Comparison of ENCODE assay signal across 1 cellular context in the genomic region with DNA sequence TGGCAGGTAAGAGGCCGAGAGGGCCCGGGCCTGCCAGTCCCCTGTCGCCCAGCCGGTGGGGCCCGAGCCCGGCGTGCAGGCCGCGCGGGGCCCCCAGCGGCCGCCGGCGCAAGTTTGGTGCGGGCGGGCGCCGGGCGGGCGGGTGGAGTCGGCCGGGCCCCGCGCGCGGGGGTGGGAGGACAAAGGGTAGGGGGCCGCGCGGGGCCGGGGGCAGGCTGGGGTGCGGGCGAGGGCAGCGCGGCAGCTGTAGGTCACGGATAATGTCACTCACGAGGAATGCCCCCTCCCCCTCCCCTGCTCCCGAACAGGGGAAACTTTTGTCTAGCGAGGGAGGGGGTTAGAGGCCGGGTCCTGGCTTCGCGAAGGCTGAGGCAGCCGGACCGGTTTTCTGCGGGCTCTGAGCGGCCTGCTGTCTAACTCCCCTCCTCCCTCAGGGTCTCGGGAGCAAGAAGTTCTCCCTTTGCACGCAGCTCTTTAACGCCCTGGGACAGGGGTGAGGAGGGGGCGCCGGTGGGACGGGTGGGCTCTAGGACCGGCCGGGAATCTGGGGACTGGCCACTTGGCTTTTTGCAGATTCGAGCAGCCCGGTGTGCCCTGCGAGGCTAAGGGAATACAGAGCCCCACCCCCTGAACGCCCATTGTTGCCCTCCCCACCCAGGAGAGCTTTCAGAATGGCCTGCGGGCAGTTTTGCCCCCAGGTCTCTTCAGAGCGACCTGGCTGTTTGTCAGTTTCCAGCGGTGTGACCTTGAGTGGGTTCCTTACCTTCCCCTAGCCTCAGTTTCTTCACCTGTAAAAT.
TF ChIP-seq lines count a peak whose summit lies in the region.

No MANE protein-coding gene starts in this region.

TF ChIP-seq in GM23338, 12 proteins besides CTCF, POLR2A, EP300 and RAD21 (continued from another document):
- TF ChIP-seq, protein P1, sequence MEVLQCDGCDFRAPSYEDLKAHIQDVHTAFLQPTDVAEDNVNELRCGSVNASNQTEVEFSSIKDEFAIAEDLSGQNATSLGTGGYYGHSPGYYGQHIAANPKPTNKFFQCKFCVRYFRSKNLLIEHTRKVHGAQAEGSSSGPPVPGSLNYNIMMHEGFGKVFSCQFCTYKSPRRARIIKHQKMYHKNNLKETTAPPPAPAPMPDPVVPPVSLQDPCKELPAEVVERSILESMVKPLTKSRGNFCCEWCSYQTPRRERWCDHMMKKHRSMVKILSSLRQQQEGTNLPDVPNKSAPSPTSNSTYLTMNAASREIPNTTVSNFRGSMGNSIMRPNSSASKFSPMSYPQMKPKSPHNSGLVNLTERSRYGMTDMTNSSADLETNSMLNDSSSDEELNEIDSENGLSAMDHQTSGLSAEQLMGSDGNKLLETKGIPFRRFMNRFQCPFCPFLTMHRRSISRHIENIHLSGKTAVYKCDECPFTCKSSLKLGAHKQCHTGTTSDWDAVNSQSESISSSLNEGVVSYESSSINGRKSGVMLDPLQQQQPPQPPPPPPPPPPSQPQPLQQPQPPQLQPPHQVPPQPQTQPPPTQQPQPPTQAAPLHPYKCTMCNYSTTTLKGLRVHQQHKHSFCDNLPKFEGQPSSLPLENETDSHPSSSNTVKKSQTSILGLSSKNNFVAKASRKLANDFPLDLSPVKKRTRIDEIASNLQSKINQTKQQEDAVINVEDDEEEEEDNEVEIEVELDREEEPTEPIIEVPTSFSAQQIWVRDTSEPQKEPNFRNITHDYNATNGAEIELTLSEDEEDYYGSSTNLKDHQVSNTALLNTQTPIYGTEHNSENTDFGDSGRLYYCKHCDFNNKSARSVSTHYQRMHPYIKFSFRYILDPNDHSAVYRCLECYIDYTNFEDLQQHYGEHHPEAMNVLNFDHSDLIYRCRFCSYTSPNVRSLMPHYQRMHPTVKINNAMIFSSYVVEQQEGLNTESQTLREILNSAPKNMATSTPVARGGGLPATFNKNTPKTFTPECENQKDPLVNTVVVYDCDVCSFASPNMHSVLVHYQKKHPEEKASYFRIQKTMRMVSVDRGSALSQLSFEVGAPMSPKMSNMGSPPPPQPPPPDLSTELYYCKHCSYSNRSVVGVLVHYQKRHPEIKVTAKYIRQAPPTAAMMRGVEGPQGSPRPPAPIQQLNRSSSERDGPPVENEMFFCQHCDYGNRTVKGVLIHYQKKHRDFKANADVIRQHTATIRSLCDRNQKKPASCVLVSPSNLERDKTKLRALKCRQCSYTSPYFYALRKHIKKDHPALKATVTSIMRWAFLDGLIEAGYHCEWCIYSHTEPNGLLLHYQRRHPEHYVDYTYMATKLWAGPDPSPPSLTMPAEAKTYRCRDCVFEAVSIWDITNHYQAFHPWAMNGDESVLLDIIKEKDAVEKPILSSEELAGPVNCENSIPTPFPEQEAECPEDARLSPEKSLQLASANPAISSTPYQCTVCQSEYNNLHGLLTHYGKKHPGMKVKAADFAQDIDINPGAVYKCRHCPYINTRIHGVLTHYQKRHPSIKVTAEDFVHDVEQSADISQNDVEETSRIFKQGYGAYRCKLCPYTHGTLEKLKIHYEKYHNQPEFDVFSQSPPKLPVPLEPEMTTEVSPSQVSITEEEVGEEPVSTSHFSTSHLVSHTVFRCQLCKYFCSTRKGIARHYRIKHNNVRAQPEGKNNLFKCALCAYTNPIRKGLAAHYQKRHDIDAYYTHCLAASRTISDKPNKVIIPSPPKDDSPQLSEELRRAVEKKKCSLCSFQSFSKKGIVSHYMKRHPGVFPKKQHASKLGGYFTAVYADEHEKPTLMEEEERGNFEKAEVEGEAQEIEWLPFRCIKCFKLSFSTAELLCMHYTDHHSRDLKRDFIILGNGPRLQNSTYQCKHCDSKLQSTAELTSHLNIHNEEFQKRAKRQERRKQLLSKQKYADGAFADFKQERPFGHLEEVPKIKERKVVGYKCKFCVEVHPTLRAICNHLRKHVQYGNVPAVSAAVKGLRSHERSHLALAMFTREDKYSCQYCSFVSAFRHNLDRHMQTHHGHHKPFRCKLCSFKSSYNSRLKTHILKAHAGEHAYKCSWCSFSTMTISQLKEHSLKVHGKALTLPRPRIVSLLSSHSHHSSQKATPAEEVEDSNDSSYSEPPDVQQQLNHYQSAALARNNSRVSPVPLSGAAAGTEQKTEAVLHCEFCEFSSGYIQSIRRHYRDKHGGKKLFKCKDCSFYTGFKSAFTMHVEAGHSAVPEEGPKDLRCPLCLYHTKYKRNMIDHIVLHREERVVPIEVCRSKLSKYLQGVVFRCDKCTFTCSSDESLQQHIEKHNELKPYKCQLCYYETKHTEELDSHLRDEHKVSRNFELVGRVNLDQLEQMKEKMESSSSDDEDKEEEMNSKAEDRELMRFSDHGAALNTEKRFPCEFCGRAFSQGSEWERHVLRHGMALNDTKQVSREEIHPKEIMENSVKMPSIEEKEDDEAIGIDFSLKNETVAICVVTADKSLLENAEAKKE (CRISPR knock-in tag; IDR thresholded peaks at IDR 0.05), result no peak
- TF ChIP-seq ZNF331 (CRISPR knock-in tag; IDR thresholded peaks at IDR 0.05; ENCODE audit: low read depth) (no peak), NANOG (IDR thresholded peaks at IDR 0.05; ENCODE audit: borderline replicate concordance) (no peak), ZNF114 (CRISPR knock-in tag; IDR thresholded peaks at IDR 0.05) (no peak), EZH2phosphoT487 (IDR thresholded peaks at IDR 0.05; ENCODE audit: unreplicated experiment) (no peak), CREB1 (CRISPR knock-in tag; IDR thresholded peaks at IDR 0.05; ENCODE audit: low read depth) (no peak), EZH2 (IDR thresholded peaks at IDR 0.05; ENCODE audit: low read depth, unreplicated experiment) (no peak)
- TF ChIP-seq, protein P2, sequence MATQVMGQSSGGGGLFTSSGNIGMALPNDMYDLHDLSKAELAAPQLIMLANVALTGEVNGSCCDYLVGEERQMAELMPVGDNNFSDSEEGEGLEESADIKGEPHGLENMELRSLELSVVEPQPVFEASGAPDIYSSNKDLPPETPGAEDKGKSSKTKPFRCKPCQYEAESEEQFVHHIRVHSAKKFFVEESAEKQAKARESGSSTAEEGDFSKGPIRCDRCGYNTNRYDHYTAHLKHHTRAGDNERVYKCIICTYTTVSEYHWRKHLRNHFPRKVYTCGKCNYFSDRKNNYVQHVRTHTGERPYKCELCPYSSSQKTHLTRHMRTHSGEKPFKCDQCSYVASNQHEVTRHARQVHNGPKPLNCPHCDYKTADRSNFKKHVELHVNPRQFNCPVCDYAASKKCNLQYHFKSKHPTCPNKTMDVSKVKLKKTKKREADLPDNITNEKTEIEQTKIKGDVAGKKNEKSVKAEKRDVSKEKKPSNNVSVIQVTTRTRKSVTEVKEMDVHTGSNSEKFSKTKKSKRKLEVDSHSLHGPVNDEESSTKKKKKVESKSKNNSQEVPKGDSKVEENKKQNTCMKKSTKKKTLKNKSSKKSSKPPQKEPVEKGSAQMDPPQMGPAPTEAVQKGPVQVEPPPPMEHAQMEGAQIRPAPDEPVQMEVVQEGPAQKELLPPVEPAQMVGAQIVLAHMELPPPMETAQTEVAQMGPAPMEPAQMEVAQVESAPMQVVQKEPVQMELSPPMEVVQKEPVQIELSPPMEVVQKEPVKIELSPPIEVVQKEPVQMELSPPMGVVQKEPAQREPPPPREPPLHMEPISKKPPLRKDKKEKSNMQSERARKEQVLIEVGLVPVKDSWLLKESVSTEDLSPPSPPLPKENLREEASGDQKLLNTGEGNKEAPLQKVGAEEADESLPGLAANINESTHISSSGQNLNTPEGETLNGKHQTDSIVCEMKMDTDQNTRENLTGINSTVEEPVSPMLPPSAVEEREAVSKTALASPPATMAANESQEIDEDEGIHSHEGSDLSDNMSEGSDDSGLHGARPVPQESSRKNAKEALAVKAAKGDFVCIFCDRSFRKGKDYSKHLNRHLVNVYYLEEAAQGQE (IDR thresholded peaks at IDR 0.05; ENCODE audit: unreplicated experiment), result no peak
- TF ChIP-seq, protein P3, sequence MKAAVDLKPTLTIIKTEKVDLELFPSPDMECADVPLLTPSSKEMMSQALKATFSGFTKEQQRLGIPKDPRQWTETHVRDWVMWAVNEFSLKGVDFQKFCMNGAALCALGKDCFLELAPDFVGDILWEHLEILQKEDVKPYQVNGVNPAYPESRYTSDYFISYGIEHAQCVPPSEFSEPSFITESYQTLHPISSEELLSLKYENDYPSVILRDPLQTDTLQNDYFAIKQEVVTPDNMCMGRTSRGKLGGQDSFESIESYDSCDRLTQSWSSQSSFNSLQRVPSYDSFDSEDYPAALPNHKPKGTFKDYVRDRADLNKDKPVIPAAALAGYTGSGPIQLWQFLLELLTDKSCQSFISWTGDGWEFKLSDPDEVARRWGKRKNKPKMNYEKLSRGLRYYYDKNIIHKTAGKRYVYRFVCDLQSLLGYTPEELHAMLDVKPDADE (IDR thresholded peaks at IDR 0.05), result no peak
